Comparison of ENCODE assay signal across 8 cellular contexts in the genomic region with DNA sequence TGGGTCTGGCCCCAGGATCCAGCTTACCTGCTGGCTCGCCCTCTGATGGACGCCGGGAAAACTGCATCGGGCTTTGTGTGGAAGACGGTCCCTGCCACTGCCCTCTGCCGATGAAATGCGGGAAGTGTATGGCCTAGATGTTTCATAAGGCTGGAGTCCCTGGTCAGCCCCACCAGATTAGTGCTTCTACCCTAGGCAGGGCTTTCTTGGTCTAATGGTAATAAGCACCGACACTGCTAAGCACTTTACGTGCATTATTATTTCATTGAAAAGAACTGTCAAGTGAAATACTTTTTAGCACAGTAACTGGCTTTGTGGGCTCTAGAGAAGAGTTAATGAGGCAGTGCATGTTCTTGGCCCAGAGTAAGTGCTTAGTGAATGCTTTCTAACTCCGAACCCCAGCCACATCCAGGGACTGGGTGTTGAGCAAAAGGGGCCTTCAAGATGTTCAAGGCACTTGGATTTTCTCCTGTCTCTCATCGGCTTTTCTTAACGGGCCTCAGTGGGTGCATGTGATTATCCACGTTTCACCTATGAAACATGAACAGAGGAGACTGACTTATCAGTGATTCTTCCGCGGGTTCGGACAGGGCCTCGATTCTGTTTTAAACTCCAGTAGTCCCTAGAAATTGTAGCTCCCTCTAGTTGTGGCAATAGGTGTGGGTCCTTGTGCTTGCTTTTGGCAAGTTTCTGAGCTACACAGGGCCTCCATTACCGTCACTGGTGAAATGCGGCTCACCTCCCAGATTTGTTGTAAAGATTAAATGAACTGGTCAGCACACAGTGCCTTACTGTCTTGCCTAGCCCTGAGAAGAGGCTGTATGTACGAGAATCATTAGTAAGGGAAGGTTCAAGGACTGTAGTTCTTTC. TPM values are rescaled to one million over a fixed set of nuclear protein-coding genes. Genes with fewer than 3 reads are reported as not detected.
DNase-seq lines count a peak whose midpoint lies in the region; ATAC-seq, FAIRE-seq and TF ChIP-seq lines count a peak whose summit lies in the region.

No MANE protein-coding gene starts in this region.

- H3K27me3 Mint-ChIP-seq in natural killer cell (ENCODE audit: low read depth in 2 of 2) = no peaks in the 10 kb centered on the region

- no peak for FAIRE-seq in D721Med (lab: Jason Lieb, UNC)
- peak; percentile 68 for FAIRE-seq in RCC 7860 (lab: Jason Lieb, UNC)

- intact Hi-C loops in natural killer cell (cut with micrococcal nuclease) = loop anchor here (1.0 to 5.0 kb wide), 2 partner anchors 23 to 33 kb away; partner anchors contain the start of genes RAB34 and RPL23A

- H3K27ac Mint-ChIP-seq in natural killer cell = no peak overlapping the region

- no peaks in the 10 kb centered on the region for H3K36me3 Mint-ChIP-seq in natural killer cell

- peak; percentile 60 for DNase-seq in D721Med (ENCODE audit: insufficient read length, low spot score)
- peak; percentile 93 for DNase-seq in LoVo (ENCODE audit: low spot score)
- peak; percentile 82 for DNase-seq in RCC 7860 (ENCODE audit: low spot score)
- DNase-seq in activated T-helper 1 cell treated with Interleukin-2 at 50 U/mL for 16 hours (ENCODE audit: low read depth) = peak; percentile 73
- DNase-seq in fibroblast of gingiva (ENCODE audit: low read depth) = peak; percentile 87
- DNase-seq in natural killer cell = peak; percentile 85
- peak; percentile 72 to 86 (median 82) for DNase-seq in stimulated activated naive CD4-positive, alpha-beta T cell (lab: John Stamatoyannopoulos, UW)

- H3K4me1 Mint-ChIP-seq in natural killer cell = peaks cover 5 to 9% of the 10 kb centered on the region in 2 donors

- H3K9me3 Mint-ChIP-seq in natural killer cell = no peaks in the 10 kb centered on the region

- peak; percentile 100 for TF ChIP-seq CTCF in D721Med (IDR thresholded peaks at IDR 0.05; ENCODE audit: insufficient read depth, missing control alignments)
- peak; percentile 100 for TF ChIP-seq CTCF in natural killer cell (IDR thresholded peaks at IDR 0.05)

- no peak overlapping the region for H3K4me3 Mint-ChIP-seq in natural killer cell

- ATAC-seq in GM21529 (IDR thresholded peaks at IDR 0.05; ENCODE audit: unreplicated experiment) (peak; percentile 68), natural killer cell (peak; percentile 95 to 97 (median 96))

RNA-seq across cellular contexts. Expression of gene TRAF4, which starts 6.6 kb away (rescaled TPM):
- total RNA-seq in natural killer cell = 100 to 1,000 TPM in 2 of 3 donors, 10 to 100 TPM in 1; 97.8 to 209 (median 122) TPM

RNA-seq across cellular contexts. Expression of gene NEK8, which starts 21.8 kb away (rescaled TPM):
- total RNA-seq in natural killer cell = 1 to 10 TPM; 5.9 to 7.4 (median 6.8) TPM

RNA-seq across cellular contexts. Expression of gene TLCD1, which starts 24.4 kb away (rescaled TPM):
- total RNA-seq in natural killer cell = 1 to 10 TPM in 1 of 3 donors, not detected in 2; 1.0 TPM

RNA-seq across cellular contexts. Expression of gene RPL23A, which starts 30.6 kb away (rescaled TPM):
- total RNA-seq in natural killer cell = 1,000 to 10,000 TPM; 1,375 to 1,532 (median 1,498) TPM

RNA-seq across cellular contexts. Expression of gene RAB34, which starts 32.7 kb away (rescaled TPM):
- 10 to 100 TPM in 1 of 3 donors, 1 to 10 TPM in 2; 3.7 to 12.9 (median 3.8) TPM for total RNA-seq in natural killer cell

Comparison
In these comparisons a context has a peak if more than half of its experiments do, and no peak if none do; other contexts are left out.
1. Peak in every context shown above with its lines: DNase-seq and ATAC-seq.